Comparison of ENCODE assay signal across 8 cellular contexts in the genomic region with DNA sequence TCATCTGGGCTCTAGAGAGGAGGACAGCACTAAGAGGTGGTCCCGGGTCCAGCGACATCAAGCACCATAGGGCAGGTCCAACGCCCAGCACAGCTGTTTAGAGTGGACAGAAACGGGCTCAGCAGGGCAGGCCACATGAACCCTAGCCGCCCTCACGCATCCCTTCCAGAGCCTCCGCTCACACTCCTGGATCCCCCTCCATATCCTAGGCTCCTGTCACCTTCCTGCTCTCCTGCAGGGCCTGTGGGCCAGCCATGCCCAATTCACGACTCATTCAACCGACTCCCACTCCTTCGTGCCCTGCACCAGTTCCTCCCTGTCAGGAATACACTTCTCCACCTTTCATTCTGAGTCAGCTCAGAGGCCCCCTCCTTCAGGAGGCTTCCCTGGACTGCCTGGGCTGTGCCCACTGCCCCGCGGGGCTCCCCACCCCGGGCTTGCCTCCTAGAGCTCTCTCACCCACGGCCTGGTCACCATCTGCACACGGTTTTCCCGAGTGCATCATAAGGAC.
DNase-seq lines count a peak whose midpoint lies in the region; ATAC-seq lines count a peak whose summit lies in the region.

No MANE protein-coding gene starts in this region.

- peak; percentile 78 for DNase-seq in GM23248
- DNase-seq in RPMI7951 (ENCODE audit: low read depth) = peak; percentile 55
- DNase-seq in effector memory CD8-positive, alpha-beta T cell = no peak
- DNase-seq in skeletal muscle cell (ENCODE audit: low read depth) = no peak
- DNase-seq in middle frontal gyrus (ENCODE audit: extremely low spot score, low spot score) = no peak
- no peak for DNase-seq in Ammon's horn (ENCODE audit: low spot score)

- peak overlapping the region; percentile 70 to 83 for H3K27ac Mint-ChIP-seq in effector memory CD8-positive, alpha-beta T cell

- WGBS in GM23248 (ENCODE audit: low coverage in 1 of 2, low lambda C conversion rate in 2 of 2, missing lambda C conversion rate in 2 of 2), 2 experiments = 73% methylated on average over 16 of the region's 16 CpGs

- peak overlapping the region; percentile 39; the same call in 1 of the 2 replicates for H3K27ac ChIP-seq in GM23248

- H3K4me1 ChIP-seq in GM23248 (ENCODE audit: insufficient read depth) = peaks cover 26% of the 10 kb centered on the region

- H3K36me3 Mint-ChIP-seq in effector memory CD8-positive, alpha-beta T cell (ENCODE audit: insufficient read depth) = no peaks in the 10 kb centered on the region

- no peaks in the 10 kb centered on the region for H3K79me2 ChIP-seq in GM23248 (ENCODE audit: insufficient read depth)

- H3K9me2 ChIP-seq in GM23248 (ENCODE audit: insufficient read depth) = no peaks in the 10 kb centered on the region

- in situ Hi-C loops in GM23248 (cut with MboI) = no loop called here

- 0 out of 2 replicates have a peak, but pooled peaks cover 12% of the 10 kb centered on the region for H3F3A ChIP-seq in GM23248 (ENCODE audit: insufficient read depth)

- peak overlapping the region; percentile 77 to 81 for H3K4me3 Mint-ChIP-seq in effector memory CD8-positive, alpha-beta T cell

- peaks cover 3 to 26% of the 10 kb centered on the region in 2 donors for H3K27me3 Mint-ChIP-seq in effector memory CD8-positive, alpha-beta T cell

- H3K27me3 ChIP-seq in GM23248 (replicated peaks; ENCODE audit: insufficient read depth) = no peaks in the 10 kb centered on the region; the same call in 1 of the 2 replicates

- peak overlapping the region; percentile 73 for H3K9ac ChIP-seq in GM23248

- no peaks in the 10 kb centered on the region for H3K36me3 ChIP-seq in GM23248 (ENCODE audit: low read depth)

- H4K20me1 ChIP-seq in GM23248 (ENCODE audit: insufficient read depth) = no peaks in the 10 kb centered on the region

- H3K4me3 ChIP-seq in GM23248 (peak overlapping the region; percentile 68), skeletal muscle cell (ENCODE audit: low read depth, low read length) (peak overlapping the region; percentile 44)

- no peaks in the 10 kb centered on the region for H3K9me3 Mint-ChIP-seq in effector memory CD8-positive, alpha-beta T cell

- H2AFZ ChIP-seq in GM23248 = peak overlapping the region; percentile 88

- ATAC-seq in effector memory CD8-positive, alpha-beta T cell (replicated peaks) = no peak
- ATAC-seq in GM21390 (IDR thresholded peaks at IDR 0.05; ENCODE audit: unreplicated experiment) (no peak), HG03378 (IDR thresholded peaks at IDR 0.05; ENCODE audit: unreplicated experiment) (no peak)

- peaks cover 9 to 12% of the 10 kb centered on the region in 2 donors for H3K4me1 Mint-ChIP-seq in effector memory CD8-positive, alpha-beta T cell (ENCODE audit: low read depth in 2 of 2)

- no peaks in the 10 kb centered on the region for H3K9me3 ChIP-seq in GM23248 (ENCODE audit: low read depth)

- peak overlapping the region; percentile 78 for H3K4me2 ChIP-seq in GM23248 (ENCODE audit: unreplicated experiment)

Comparison
In these comparisons a context has a peak if more than half of its experiments do, and no peak if none do; other contexts are left out.
1. DNase-seq: peak in GM23248 (single experiment) and RPMI7951 (single experiment); none in effector memory CD8-positive, alpha-beta T cell (0 of 3), skeletal muscle cell (single experiment), middle frontal gyrus (single experiment) and Ammon's horn (single experiment).